8 cellular contexts compared by ENCODE assay signal in genomic region chr18:27017901-27018500, GRCh38.
DNase-seq lines count a peak whose midpoint lies in the region; ATAC-seq, FAIRE-seq and TF ChIP-seq lines count a peak whose summit lies in the region.

No MANE protein-coding gene starts in this region.

- H3K36me3 Mint-ChIP-seq in mesothelial cell of epicardium, result no peaks in the 10 kb centered on the region
- no peaks in the 10 kb centered on the region for H3K36me3 Mint-ChIP-seq in activated CD8-positive, alpha-beta T cell treated with anti-CD3 and anti-CD28 coated beads for 36 hours (ENCODE audit: low read depth)

- H3K4me3 Mint-ChIP-seq in mesothelial cell of epicardium, result no peak overlapping the region
- H3K4me3 Mint-ChIP-seq in activated CD8-positive, alpha-beta T cell treated with anti-CD3 and anti-CD28 coated beads for 36 hours, result no peak overlapping the region

- peaks cover 8% of the 10 kb centered on the region for H3K4me1 Mint-ChIP-seq in mesothelial cell of epicardium
- no peaks in the 10 kb centered on the region for H3K4me1 Mint-ChIP-seq in activated CD8-positive, alpha-beta T cell treated with anti-CD3 and anti-CD28 coated beads for 36 hours (ENCODE audit: low read depth)

- in situ Hi-C loops in GM13977 (cut with MboI; ENCODE audit: low pct_unique_long_range_greater_than_20kb, low sequenced_read_pairs, unreplicated experiment), result no loop called here
- in situ Hi-C loops in KBM-7 (cut with MboI; ENCODE audit: low pct_unique_long_range_greater_than_20kb, low sequenced_read_pairs), result no loop called here

- peak; percentile 65 for TF ChIP-seq CTCF in GM13977 (IDR thresholded peaks at IDR 0.05; ENCODE audit: extremely low read depth, insufficient read depth, missing control alignments)
- peak; percentile 42 for TF ChIP-seq CTCF in mesothelial cell of epicardium (IDR thresholded peaks at IDR 0.05; ENCODE audit: unreplicated experiment)
- no peak for TF ChIP-seq CTCF in activated CD8-positive, alpha-beta T cell treated with anti-CD3 and anti-CD28 coated beads for 36 hours (IDR thresholded peaks at IDR 0.05)

- no peaks in the 10 kb centered on the region for H3K27me3 Mint-ChIP-seq in mesothelial cell of epicardium (ENCODE audit: low read depth)
- no peaks in the 10 kb centered on the region for H3K27me3 Mint-ChIP-seq in activated CD8-positive, alpha-beta T cell treated with anti-CD3 and anti-CD28 coated beads for 36 hours

- no peak for TF ChIP-seq POLR2A in H54 (IDR thresholded peaks at IDR 0.05; ENCODE audit: low read depth, low read length)

- CTCF ChIA-PET in activated CD8-positive, alpha-beta T cell treated with anti-CD3 and anti-CD28 coated beads for 36 hours (lab: Charles Lee), result interaction anchor here (1.0 to 1.2 kb wide), 2 partner anchors 12 to 15 kb away, joined by 3 read pairs; no protein-coding TSS in a partner anchor

- no peak overlapping the region for H3K27ac Mint-ChIP-seq in mesothelial cell of epicardium
- no peak overlapping the region for H3K27ac Mint-ChIP-seq in activated CD8-positive, alpha-beta T cell treated with anti-CD3 and anti-CD28 coated beads for 36 hours

- intact Hi-C loops in activated CD8-positive, alpha-beta T cell treated with anti-CD3 and anti-CD28 coated beads for 36 hours (cut with micrococcal nuclease), result no loop called here

- peak; percentile 15 for DNase-seq in GM13977 (ENCODE audit: low spot score)
- DNase-seq in KBM-7, result peak; percentile 3
- peak; percentile 37 for DNase-seq in astrocyte of the hippocampus (ENCODE audit: low read depth, low spot score)
- no peak for DNase-seq in mesothelial cell of epicardium (ENCODE audit: low spot score in 2 of 2, unreplicated experiment in 2 of 2)
- DNase-seq in activated CD8-positive, alpha-beta T cell treated with anti-CD3 and anti-CD28 coated beads for 36 hours, result no peak
- DNase-seq in H54 (ENCODE audit: insufficient read length, low spot score), result no peak
- DNase-seq in activated CD4-positive, alpha-beta T cell treated with anti-CD3 and anti-CD28 coated beads for 1 hour, result no peak

- no peaks in the 10 kb centered on the region for H3K9me3 Mint-ChIP-seq in mesothelial cell of epicardium
- H3K9me3 Mint-ChIP-seq in activated CD8-positive, alpha-beta T cell treated with anti-CD3 and anti-CD28 coated beads for 36 hours, result no peaks in the 10 kb centered on the region

- POLR2A ChIA-PET in activated CD8-positive, alpha-beta T cell treated with anti-CD3 and anti-CD28 coated beads for 36 hours (lab: Charles Lee), result no interaction called here

- FAIRE-seq in H54 (lab: Jason Lieb, UNC), result no peak

- ATAC-seq in activated CD8-positive, alpha-beta T cell treated with anti-CD3 and anti-CD28 coated beads for 36 hours, result no peak
- no peak for ATAC-seq in GM18520 (IDR thresholded peaks at IDR 0.05; ENCODE audit: unreplicated experiment)

Comparison
In these comparisons a context has a peak if more than half of its experiments do, and no peak if none do; other contexts are left out.
1. DNase-seq: peak in GM13977 (single experiment), KBM-7 (single experiment) and astrocyte of the hippocampus (single experiment); none in mesothelial cell of epicardium (0 of 2), activated CD8-positive, alpha-beta T cell treated with anti-CD3 and anti-CD28 coated beads for 36 hours (single experiment), H54 (single experiment) and activated CD4-positive, alpha-beta T cell treated with anti-CD3 and anti-CD28 coated beads for 1 hour (single experiment).